In genomic region chr1:174174461-174175329, GRCh38 we compare ENCODE assay signal across 18 cellular contexts. TPM values are rescaled to one million over a fixed set of nuclear protein-coding genes. Genes with fewer than 3 reads are reported as not detected.
A peak's percentile ranks its signal among the peaks of the same experiment; 100 is the strongest.
DNase-seq lines count a peak whose midpoint lies in the region; ATAC-seq, FAIRE-seq and TF ChIP-seq lines count a peak whose summit lies in the region.
"Had no signal": no experiment of that assay in that cellular context is flagged by ENCODE, and none has a peak within 500 bp of the region (broad histone marks: within the 10 kb centered on the region; RNA-seq: fewer than 3 reads in every experiment).

No MANE protein-coding gene starts in this region.

- H3K4me1 Mint-ChIP-seq in effector memory CD8-positive, alpha-beta T cell (ENCODE audit: low read depth in 2 of 2): peaks cover 36 to 75% of the 10 kb centered on the region in 2 donors

- H3K4me3 ChIP-seq in coronary artery: no peak overlapping the region
- H3K4me3 ChIP-seq: cardiac muscle cell, psoas muscle had no signal

- H3K27ac ChIP-seq in coronary artery: no peak overlapping the region
- H3K27ac ChIP-seq: 22Rv1, C4-2B, cardiac muscle cell, psoas muscle had no signal

- H3K4me3 Mint-ChIP-seq in effector memory CD8-positive, alpha-beta T cell: peak overlapping the region in 1 of 2 donors; percentile 57
- H3K4me3 Mint-ChIP-seq: activated naive CD8-positive, alpha-beta T cell; T-helper 1 cell treated with Interleukin-12 subunit alpha and Interleukin-12 subunit beta and Interleukin-4 antibody, amounts not matched to agents 30 μg/mL and 1 μg/mL, for 36 hours had no signal

- peaks cover 11% of the 10 kb centered on the region for H3K36me3 Mint-ChIP-seq in effector memory CD8-positive, alpha-beta T cell (ENCODE audit: insufficient read depth)

- H3K27me3 Mint-ChIP-seq in effector memory CD8-positive, alpha-beta T cell: no peaks in the 10 kb centered on the region
- H3K27me3 Mint-ChIP-seq: activated naive CD8-positive, alpha-beta T cell had no signal

- peak; percentile 80 for FAIRE-seq in GM12891 (lab: Jason Lieb, UNC)
- FAIRE-seq: H54 had no signal

- TF ChIP-seq POLR2A in GM12891 (IDR thresholded peaks at IDR 0.05; ENCODE audit: low read depth, low read length): no peak

- TF ChIP-seq CTCF in coronary artery (IDR thresholded peaks at IDR 0.05): no peak

- H3K27ac Mint-ChIP-seq in effector memory CD8-positive, alpha-beta T cell: peak overlapping the region; percentile 69 to 88
- H3K27ac Mint-ChIP-seq: activated naive CD8-positive, alpha-beta T cell; T-helper 1 cell treated with Interleukin-12 subunit alpha and Interleukin-12 subunit beta and Interleukin-4 antibody, amounts not matched to agents 30 μg/mL and 1 μg/mL, for 36 hours had no signal

- no peaks in the 10 kb centered on the region for H3K9me3 Mint-ChIP-seq in effector memory CD8-positive, alpha-beta T cell

- no peak for DNase-seq in activated CD4-positive, CD25-positive, alpha-beta regulatory T cell treated with anti-CD3 and anti-CD28 coated beads, Interleukin-2, amount 50 U/mL, for 72 hours
- DNase-seq in GM12891 (ENCODE audit: insufficient read length, low spot score) (no peak), coronary artery (ENCODE audit: low spot score) (no peak), GOT3 (lab: John Stamatoyannopoulos, UW) (no peak)
- no peak for DNase-seq in effector memory CD8-positive, alpha-beta T cell
- DNase-seq: effector memory CD4-positive, alpha-beta T cell; left ventricle myocardium superior; NCI-H1930; psoas muscle had no signal

- ATAC-seq in activated CD4-positive, CD25-positive, alpha-beta regulatory T cell treated with anti-CD3 and anti-CD28 coated beads, Interleukin-2, amount 50 U/mL, for 24 hours: peak; percentile 79 to 91
- ATAC-seq in HG02870 (IDR thresholded peaks at IDR 0.05; ENCODE audit: unreplicated experiment) (peak; percentile 71), GM18870 (IDR thresholded peaks at IDR 0.05; ENCODE audit: unreplicated experiment) (no peak)
- ATAC-seq in effector memory CD8-positive, alpha-beta T cell (replicated peaks): peak; percentile 51
- ATAC-seq: left ventricle myocardium superior, psoas muscle had no signal

TF ChIP-seq in GM12891, 5 proteins besides CTCF, POLR2A, EP300 and RAD21:
- TF ChIP-seq POU2F2 (IDR thresholded peaks at IDR 0.05; ENCODE audit: low read depth, low read length) (0 out of 2 replicates have a peak, but pooled peaks have one; percentile 50), POLR2AphosphoS5 (IDR thresholded peaks at IDR 0.05; ENCODE audit: low read depth, low read length) (no peak), SPI1 (IDR thresholded peaks at IDR 0.05; ENCODE audit: low read depth, low read length) (no peak)
TF ChIP-seq in GM12891: peak in this region for 1.

RNA-seq across cellular contexts. Expression of gene RABGAP1L, which starts 15.4 kb away (rescaled TPM):
- 78.2 TPM for polyA plus RNA-seq in GM12891 (2012; ENCODE audit: low read depth, missing spikeins)
